In genomic region chr14:68788275-68789001, GRCh38 we compare ENCODE assay signal across 8 cellular contexts. TPM values are rescaled to one million over a fixed set of nuclear protein-coding genes. Genes with fewer than 3 reads are reported as not detected.
A peak's percentile ranks its signal among the peaks of the same experiment; 100 is the strongest.
DNase-seq lines count a peak whose midpoint lies in the region; ATAC-seq and TF ChIP-seq lines count a peak whose summit lies in the region.

No MANE protein-coding gene starts in this region.

- intact Hi-C loops in left cardiac atrium (cut with DNase I) (loop anchor here in 1 of 2 donors (2.0 kb wide), 2 partner anchors 28 to 540 kb away; no protein-coding TSS in a partner anchor), breast epithelium (cut with DNase I; ENCODE audit: low total_unique reads) (loop anchor here (5.0 kb wide), 2 partner anchors 541 to 626 kb away; no protein-coding TSS in a partner anchor)

- peak overlapping the region; percentile 77 for H3K4me3 ChIP-seq in cardiac muscle cell
- H3K4me3 ChIP-seq in breast epithelium, result peak overlapping the region; percentile 80 to 95 (median 94)
- peak overlapping the region; percentile 98 for H3K4me3 ChIP-seq in urinary bladder (ENCODE audit: low read depth, low read length)

- TF ChIP-seq CTCF in cardiac muscle cell (IDR thresholded peaks at IDR 0.05; ENCODE audit: low read depth, low read length) (no peak), breast epithelium (IDR thresholded peaks at IDR 0.05) (no peak)

- peaks cover 26% of the 10 kb centered on the region for H3K4me1 ChIP-seq in cardiac muscle cell (ENCODE audit: low read depth)
- H3K4me1 ChIP-seq in breast epithelium, result peaks cover 0 to 3% of the 10 kb centered on the region in 2 donors
- H3K4me1 ChIP-seq in urinary bladder (ENCODE audit: insufficient read depth), result no peaks in the 10 kb centered on the region

- 14% methylated on average over 10 of the region's 10 CpGs for WGBS in urinary bladder

- H3K9me3 ChIP-seq in cardiac muscle cell (ENCODE audit: low read depth) (no peaks in the 10 kb centered on the region), breast epithelium (no peaks in the 10 kb centered on the region)

- no peak for ATAC-seq in left cardiac atrium

- H3K27me3 ChIP-seq in cardiac muscle cell (no peaks in the 10 kb centered on the region), breast epithelium (no peaks in the 10 kb centered on the region)

- TF ChIP-seq POLR2A in breast epithelium (IDR thresholded peaks at IDR 0.05), result no peak

- H3K36me3 ChIP-seq in cardiac muscle cell, result peaks cover 43% of the 10 kb centered on the region
- H3K36me3 ChIP-seq in breast epithelium, result peaks cover 10% of the 10 kb centered on the region
- peaks cover 12% of the 10 kb centered on the region for H3K36me3 ChIP-seq in urinary bladder (ENCODE audit: insufficient read depth)

- peak overlapping the region; percentile 98 for H3K27ac ChIP-seq in cardiac muscle cell
- H3K27ac ChIP-seq in breast epithelium, result peak overlapping the region; percentile 98 to 100
- peak overlapping the region; percentile 51 for H3K27ac ChIP-seq in urinary bladder (ENCODE audit: low read depth)

- DNase-seq in cardiac muscle cell (ENCODE audit: low read depth in 1 of 2, low spot score in 1 of 2) (no peak), left cardiac atrium (no peak), breast epithelium (ENCODE audit: low spot score in 2 of 2) (peak in 1 of 2 donors; percentile 7), midbrain (lab: John Stamatoyannopoulos, UW) (peak; percentile 80), NCI-H1048 (lab: John Stamatoyannopoulos, UW) (no peak), NCI-H2171 (lab: John Stamatoyannopoulos, UW) (no peak)
- DNase-seq in effector CD8-positive, alpha-beta T cell (lab: John Stamatoyannopoulos, UW), result no peak

RNA-seq across cellular contexts. Expression of gene ZFP36L1, which starts 4.4 kb away (rescaled TPM):
- total RNA-seq in cardiac muscle cell (822 and 1,327 TPM in 2 replicates), left cardiac atrium (100 to 1,000 TPM in 1 of 2 donors, 10 to 100 TPM in 1; 89.6 to 105 TPM), breast epithelium (100 to 1,000 TPM; 198 to 737 (median 492) TPM), urinary bladder (82.2 TPM)
- polyA plus RNA-seq in cardiac muscle cell (219 and 454 TPM in 2 replicates), urinary bladder (653 TPM)
